ENCODE assay signal across 1 cellular context in the genomic region with DNA sequence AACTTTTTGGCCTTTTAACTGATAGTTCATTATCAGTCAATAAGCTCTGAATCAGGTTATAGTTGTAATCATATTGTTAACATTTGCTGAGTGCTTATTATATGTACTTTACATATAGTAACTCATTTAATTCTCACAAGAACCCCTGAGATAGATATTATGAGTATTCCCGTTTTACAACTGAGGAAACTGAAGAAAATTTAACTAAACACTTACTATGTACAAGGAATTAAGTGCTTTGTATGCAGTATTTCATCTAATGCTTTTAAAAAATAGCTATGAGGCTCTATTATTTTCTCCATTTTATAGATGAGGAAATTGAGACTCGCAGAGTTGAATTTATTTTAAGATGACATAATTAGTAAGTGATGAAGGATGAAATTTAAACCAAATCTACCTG.
TF ChIP-seq lines count a peak whose summit lies in the region.

No MANE protein-coding gene starts in this region.

TF ChIP-seq in K562, 482 proteins besides CTCF, POLR2A, EP300 and RAD21:
- TF ChIP-seq ZNF316 (IDR thresholded peaks at IDR 0.05) (peak; percentile 57), ZNF184 (CRISPR knock-in tag; IDR thresholded peaks at IDR 0.05) (no peak), ZNF445 (CRISPR knock-in tag; IDR thresholded peaks at IDR 0.05; ENCODE audit: low read depth) (no peak), C11orf30 (IDR thresholded peaks at IDR 0.05; ENCODE audit: low read depth) (peak; percentile 40), MIER1 (IDR thresholded peaks at IDR 0.05; ENCODE audit: low read depth) (no peak)
- TF ChIP-seq, protein P1, sequence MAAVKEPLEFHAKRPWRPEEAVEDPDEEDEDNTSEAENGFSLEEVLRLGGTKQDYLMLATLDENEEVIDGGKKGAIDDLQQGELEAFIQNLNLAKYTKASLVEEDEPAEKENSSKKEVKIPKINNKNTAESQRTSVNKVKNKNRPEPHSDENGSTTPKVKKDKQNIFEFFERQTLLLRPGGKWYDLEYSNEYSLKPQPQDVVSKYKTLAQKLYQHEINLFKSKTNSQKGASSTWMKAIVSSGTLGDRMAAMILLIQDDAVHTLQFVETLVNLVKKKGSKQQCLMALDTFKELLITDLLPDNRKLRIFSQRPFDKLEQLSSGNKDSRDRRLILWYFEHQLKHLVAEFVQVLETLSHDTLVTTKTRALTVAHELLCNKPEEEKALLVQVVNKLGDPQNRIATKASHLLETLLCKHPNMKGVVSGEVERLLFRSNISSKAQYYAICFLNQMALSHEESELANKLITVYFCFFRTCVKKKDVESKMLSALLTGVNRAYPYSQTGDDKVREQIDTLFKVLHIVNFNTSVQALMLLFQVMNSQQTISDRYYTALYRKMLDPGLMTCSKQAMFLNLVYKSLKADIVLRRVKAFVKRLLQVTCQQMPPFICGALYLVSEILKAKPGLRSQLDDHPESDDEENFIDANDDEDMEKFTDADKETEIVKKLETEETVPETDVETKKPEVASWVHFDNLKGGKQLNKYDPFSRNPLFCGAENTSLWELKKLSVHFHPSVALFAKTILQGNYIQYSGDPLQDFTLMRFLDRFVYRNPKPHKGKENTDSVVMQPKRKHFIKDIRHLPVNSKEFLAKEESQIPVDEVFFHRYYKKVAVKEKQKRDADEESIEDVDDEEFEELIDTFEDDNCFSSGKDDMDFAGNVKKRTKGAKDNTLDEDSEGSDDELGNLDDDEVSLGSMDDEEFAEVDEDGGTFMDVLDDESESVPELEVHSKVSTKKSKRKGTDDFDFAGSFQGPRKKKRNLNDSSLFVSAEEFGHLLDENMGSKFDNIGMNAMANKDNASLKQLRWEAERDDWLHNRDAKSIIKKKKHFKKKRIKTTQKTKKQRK (IDR thresholded peaks at IDR 0.05; ENCODE audit: borderline replicate concordance, low read depth, low read length) = no peak
- TF ChIP-seq, protein P2, sequence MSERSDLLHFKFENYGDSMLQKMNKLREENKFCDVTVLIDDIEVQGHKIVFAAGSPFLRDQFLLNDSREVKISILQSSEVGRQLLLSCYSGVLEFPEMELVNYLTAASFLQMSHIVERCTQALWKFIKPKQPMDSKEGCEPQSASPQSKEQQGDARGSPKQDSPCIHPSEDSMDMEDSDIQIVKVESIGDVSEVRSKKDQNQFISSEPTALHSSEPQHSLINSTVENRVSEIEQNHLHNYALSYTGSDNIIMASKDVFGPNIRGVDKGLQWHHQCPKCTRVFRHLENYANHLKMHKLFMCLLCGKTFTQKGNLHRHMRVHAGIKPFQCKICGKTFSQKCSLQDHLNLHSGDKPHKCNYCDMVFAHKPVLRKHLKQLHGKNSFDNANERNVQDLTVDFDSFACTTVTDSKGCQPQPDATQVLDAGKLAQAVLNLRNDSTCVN (CRISPR knock-in tag; IDR thresholded peaks at IDR 0.05) = no peak
